ENCODE assay signal across 8 cellular contexts in genomic region chr1:36553591-36554417, GRCh38.
DNase-seq lines count a peak whose midpoint lies in the region; ATAC-seq, FAIRE-seq and TF ChIP-seq lines count a peak whose summit lies in the region.

No MANE protein-coding gene starts in this region.

- no peak overlapping the region for H2BK120ac ChIP-seq in H1 (replicated peaks; ENCODE audit: low read depth, low read length)

- TF ChIP-seq CTCF in CD14-positive monocyte (IDR thresholded peaks at IDR 0.05) (peak; percentile 81), H1 (IDR thresholded peaks at IDR 0.05; ENCODE audit: control extremely low read depth in 1 of 3, insufficient read depth in 1 of 3, low read depth in 1 of 3, low read length in 3 of 3) (peak; percentile 85 to 97 (median 91))

- H2BK15ac ChIP-seq in H1 (ENCODE audit: low read length): no peak overlapping the region

- 26% methylated on average over 20 of the region's 20 CpGs; no CpG with 5 or more reads in 1 of the 2 experiments for WGBS in H1 (ENCODE audit: extremely low coverage in 1 of 2, insufficient coverage in 1 of 2, insufficient read length in 1 of 2, insufficient replicate concordance in 2 of 2, low coverage in 1 of 2, low lambda C conversion rate in 2 of 2, missing lambda C conversion rate in 1 of 2), 2 experiments

- H4K8ac ChIP-seq in H1 (ENCODE audit: extremely low read depth, insufficient read depth, low read length): no peak overlapping the region

- no peak overlapping the region for H3K27ac ChIP-seq in H1 (ENCODE audit: low read depth, low read length)

- H3K9me3 ChIP-seq in H1 (ENCODE audit: insufficient read depth in 2 of 2, low read depth in 1 of 2, low read length in 1 of 2): no peaks in the 10 kb centered on the region

- no peak overlapping the region for H3K23ac ChIP-seq in H1 (ENCODE audit: insufficient read length)

- H3K4me1 ChIP-seq in H1 (replicated peaks in 1 of 4; ENCODE audit: control insufficient read depth in 3 of 4, insufficient read depth in 4 of 4, low read length in 3 of 4): no peaks in the 10 kb centered on the region

- no peak overlapping the region for H2BK20ac ChIP-seq in H1 (ENCODE audit: low read length)

- no peaks in the 10 kb centered on the region for H3K79me2 ChIP-seq in H1 (ENCODE audit: control insufficient read depth in 1 of 2, insufficient read depth in 2 of 2, low read length in 2 of 2)

- FAIRE-seq in H1 (lab: Jason Lieb, UNC): peak; percentile 91

- H3K27ac Mint-ChIP-seq in CD14-positive monocyte: no peak overlapping the region

- no peak overlapping the region for H2AK5ac ChIP-seq in H1 (ENCODE audit: low read depth, low read length)

- H3K4me3 Mint-ChIP-seq in CD14-positive monocyte: no peak overlapping the region

- no peak for ATAC-seq in HG03280 (IDR thresholded peaks at IDR 0.05; ENCODE audit: unreplicated experiment)

- no peak overlapping the region for H3K4me2 ChIP-seq in H1 (ENCODE audit: insufficient read depth in 1 of 2, low read depth in 2 of 2, low read length in 2 of 2)

- TF ChIP-seq RAD21 in H1 (IDR thresholded peaks at IDR 0.05 in 1 of 2, conservative IDR thresholded peaks at IDR 0.05 in 1 of 2; ENCODE audit: low read depth in 2 of 2, low read length in 2 of 2): peak; percentile 97

- H3K36me3 ChIP-seq in H1 (ENCODE audit: control insufficient read depth in 2 of 4, insufficient read depth in 4 of 4, low read length in 3 of 4): no peaks in the 10 kb centered on the region

- H3K4me3 ChIP-seq in H1 (ENCODE audit: extremely low read depth in 1 of 4, insufficient read depth in 2 of 4, low read depth in 3 of 4, low read length in 4 of 4): no peak overlapping the region

- CTCF ChIA-PET in H1 (lab: Charles Lee; ENCODE audit: partially characterized antibody): interaction anchor here (0.6 to 11.8 kb wide), 32 partner anchors 8 to 881 kb away, joined by 3 to 125 read pairs (median 3); no protein-coding TSS in a partner anchor

- H3K27me3 Mint-ChIP-seq in CD14-positive monocyte (ENCODE audit: low read depth in 3 of 3): peaks cover 17 to 32% (median 22%) of the 10 kb centered on the region in 3 donors

- H4K20me1 ChIP-seq in H1 (replicated peaks in 1 of 2; ENCODE audit: control insufficient read depth in 1 of 2, insufficient read depth in 2 of 2, low read length in 2 of 2): peaks cover 0 to 2% of the 10 kb centered on the region in 2 experiments

- no peak overlapping the region for H2BK12ac ChIP-seq in H1 (ENCODE audit: low read depth, low read length)

- TF ChIP-seq EP300 in H1 (IDR thresholded peaks at IDR 0.05; ENCODE audit: borderline replicate concordance in 1 of 2, low read depth in 2 of 2, low read length in 2 of 2): no peak

- no peak overlapping the region for H4K5ac ChIP-seq in H1 (ENCODE audit: insufficient read length, low read depth, low read length)

- no peak overlapping the region for H4K91ac ChIP-seq in H1 (replicated peaks; ENCODE audit: insufficient read length, low read length)

- H3K9me3 Mint-ChIP-seq in CD14-positive monocyte: no peaks in the 10 kb centered on the region

- no peak overlapping the region for H3K14ac ChIP-seq in H1 (ENCODE audit: insufficient read length)

- H3K79me1 ChIP-seq in H1 (ENCODE audit: low read depth, low read length): no peaks in the 10 kb centered on the region

- DNase-seq in CD14-positive monocyte (ENCODE audit: low spot score) (peak; percentile 63), HPDE6-E6E7 (ENCODE audit: extremely low spot score) (peak; percentile 59), NCI-H748 treated with DMSO at 0.1 percent for 48 hours (lab: John Stamatoyannopoulos, UW) (peak; percentile 14), H1 (ENCODE audit: low read depth in 1 of 2, low spot score in 2 of 2) (peak; percentile 58 to 93), myocyte (ENCODE audit: low read depth) (peak; percentile 59)
- peak; percentile 3 to 39 for DNase-seq in activated CD8-positive, alpha-beta memory T cell treated with anti-CD3 and anti-CD28 coated beads for 1 hour (ENCODE audit: extremely low read depth in 1 of 2, low read depth in 1 of 2)
- DNase-seq in stimulated activated CD8-positive, alpha-beta memory T cell treated with anti-CD3 and anti-CD28 coated beads, Interleukin-7, amount 100 ng/mL, for 1 hour (ENCODE audit: low read depth in 2 of 2): peak; percentile 19 to 37

- peaks cover 12% of the 10 kb centered on the region for H3K4me1 Mint-ChIP-seq in CD14-positive monocyte

- H3K9ac ChIP-seq in H1 (replicated peaks in 1 of 4; ENCODE audit: extremely low read depth in 1 of 4, low read depth in 3 of 4, low read length in 3 of 4): no peak overlapping the region

- H2BK5ac ChIP-seq in H1 (ENCODE audit: low read depth, low read length): no peak overlapping the region

- no peak overlapping the region for H3K4ac ChIP-seq in H1 (replicated peaks; ENCODE audit: insufficient read length, low read depth, low read length)

- H3K23me2 ChIP-seq in H1 (ENCODE audit: low read depth, low read length): peaks cover 2% of the 10 kb centered on the region; the same call in 1 of the 2 replicates

- peaks cover 0 to 5% (median 2%) of the 10 kb centered on the region in 4 experiments; a peak in 4 of 7 replicates for H3K27me3 ChIP-seq in H1 (replicated peaks in 1 of 4; ENCODE audit: control insufficient read depth in 3 of 4, extremely low read depth in 1 of 4, insufficient read depth in 3 of 4, low read length in 3 of 4)

- peak overlapping the region; percentile 59; the same call in 1 of the 2 replicates for H2AFZ ChIP-seq in H1 (ENCODE audit: low read length)

- TF ChIP-seq POLR2A in H1 (IDR thresholded peaks at IDR 0.05; ENCODE audit: control extremely low read depth in 1 of 2, low read depth in 2 of 2, low read length in 2 of 2): no peak

- intact Hi-C loops in CD14-positive monocyte (cut with micrococcal nuclease): no loop called here

- POLR2A ChIA-PET in H1 (lab: Charles Lee; ENCODE audit: partially characterized antibody): no interaction called here

- H3K56ac ChIP-seq in H1 (replicated peaks; ENCODE audit: insufficient read length, low read depth, low read length): no peak overlapping the region

- H3K36me3 Mint-ChIP-seq in CD14-positive monocyte: no peaks in the 10 kb centered on the region

- no peak overlapping the region for H3K18ac ChIP-seq in H1 (ENCODE audit: extremely low read depth, low read length)

TF ChIP-seq in H1, 55 proteins besides CTCF, POLR2A, EP300 and RAD21 (continues in another document):
- TF ChIP-seq TEAD4 (IDR thresholded peaks at IDR 0.05; ENCODE audit: low read depth, low read length): no peak
- peak; percentile 57; the same call in 1 of the 2 replicates for TF ChIP-seq CREB1 (IDR thresholded peaks at IDR 0.05)
- TF ChIP-seq USF2 (IDR thresholded peaks at IDR 0.05; ENCODE audit: low read length): no peak
- TF ChIP-seq RXRA (IDR thresholded peaks at IDR 0.05; ENCODE audit: insufficient read depth, low read depth, low read length): no peak
- TF ChIP-seq KDM1A (IDR thresholded peaks at IDR 0.05; ENCODE audit: borderline replicate concordance, low read length): 0 out of 2 replicates have a peak, but pooled peaks have one; percentile 14
- TF ChIP-seq TAF1 (IDR thresholded peaks at IDR 0.05; ENCODE audit: low read depth, low read length): no peak
- no peak for TF ChIP-seq HDAC2 (IDR thresholded peaks at IDR 0.05; ENCODE audit: borderline replicate concordance in 1 of 2, low read depth in 2 of 2, low read length in 2 of 2)
- TF ChIP-seq POLR2AphosphoS5 (IDR thresholded peaks at IDR 0.05; ENCODE audit: low read depth, low read length): no peak

Comparison
In these comparisons a context has a peak if more than half of its experiments do, and no peak if none do; other contexts are left out.
1. DNase-seq: peak in every context shown above with its lines; median percentile 76 in H1; 63 in CD14-positive monocyte; 59 in HPDE6-E6E7; 59 in myocyte; 28 in stimulated activated CD8-positive, alpha-beta memory T cell treated with anti-CD3 and anti-CD28 coated beads, Interleukin-7, amount 100 ng/mL, for 1 hour; 21 in activated CD8-positive, alpha-beta memory T cell treated with anti-CD3 and anti-CD28 coated beads for 1 hour; 14 in NCI-H748 treated with DMSO at 0.1 percent for 48 hours.